7 cellular contexts compared by ENCODE assay signal in the genomic region with DNA sequence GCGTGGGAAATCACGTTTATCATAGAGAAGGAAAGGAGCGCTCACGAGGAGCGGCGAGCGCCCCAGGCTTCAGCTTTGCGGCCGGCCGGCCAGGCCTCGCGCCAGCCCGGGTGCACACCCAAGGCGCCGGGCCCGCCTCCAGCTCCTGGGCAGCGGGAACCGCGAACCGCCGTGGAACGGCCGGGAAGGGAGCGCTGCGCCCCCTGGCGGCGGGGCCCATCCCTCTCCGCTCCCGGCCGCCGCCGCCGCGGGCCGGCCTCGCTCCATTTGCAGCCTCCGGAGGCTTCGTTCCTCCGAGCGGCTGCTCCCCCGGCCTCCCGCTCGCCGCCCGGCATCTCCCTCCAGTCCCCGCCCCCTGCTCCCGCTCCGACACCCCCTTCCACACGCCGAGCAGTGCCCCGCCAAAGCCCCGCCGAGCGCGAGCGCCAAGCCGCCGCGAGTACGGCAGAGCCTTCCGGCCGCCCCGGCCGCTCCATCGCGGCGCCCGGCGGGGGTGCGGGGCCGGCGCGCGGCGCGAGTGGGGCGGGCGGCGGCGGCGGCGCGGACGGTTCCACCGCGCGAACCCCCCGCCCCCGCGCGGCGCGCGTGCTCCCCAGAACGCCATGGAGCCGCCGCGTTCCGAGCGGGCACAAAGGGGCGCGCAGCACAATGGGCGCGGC. TPM values are rescaled to one million over a fixed set of nuclear protein-coding genes. Genes with fewer than 3 reads are reported as not detected.
DNase-seq lines count a peak whose midpoint lies in the region; ATAC-seq, FAIRE-seq and TF ChIP-seq lines count a peak whose summit lies in the region.

No MANE protein-coding gene starts in this region.

- in situ Hi-C loops in astrocyte of the cerebellum (cut with HindIII; ENCODE audit: low sequenced_read_pairs): no loop called here

- DNase-seq in GM12891 (ENCODE audit: insufficient read length, low spot score): peak; percentile 82
- peak; percentile 84 for DNase-seq in NCI-H1105 (lab: John Stamatoyannopoulos, UW)
- peak; percentile 34 for DNase-seq in T-helper 22 cell (ENCODE audit: low read depth)
- DNase-seq in astrocyte of the cerebellum (ENCODE audit: low read depth): peak; percentile 63
- peak; percentile 83 to 86 for DNase-seq in hippocampal formation (lab: John Stamatoyannopoulos, UW)
- DNase-seq in retinal pigment epithelial cell (ENCODE audit: low read depth): peak; percentile 59

- FAIRE-seq in GM12891 (lab: Jason Lieb, UNC): peak; percentile 95

- peak; percentile 54 for ATAC-seq in HG02623 (IDR thresholded peaks at IDR 0.05; ENCODE audit: unreplicated experiment)

- TF ChIP-seq POLR2A in GM12891 (IDR thresholded peaks at IDR 0.05; ENCODE audit: low read depth, low read length): no peak

- TF ChIP-seq CTCF in astrocyte of the cerebellum (IDR thresholded peaks at IDR 0.05; ENCODE audit: low read depth, low read length, missing control alignments): peak; percentile 57
- peak; percentile 57 for TF ChIP-seq CTCF in retinal pigment epithelial cell (conservative IDR thresholded peaks at IDR 0.05; ENCODE audit: low read depth, low read length)

- peak overlapping the region; percentile 58 for H3K4me3 ChIP-seq in astrocyte of the cerebellum (ENCODE audit: low read depth, low read length)
- H3K4me3 ChIP-seq in retinal pigment epithelial cell (ENCODE audit: low read length): peak overlapping the region; percentile 43

TF ChIP-seq in GM12891, 5 proteins besides CTCF, POLR2A, EP300 and RAD21:
- no peak for TF ChIP-seq POLR2AphosphoS5 (IDR thresholded peaks at IDR 0.05; ENCODE audit: low read depth, low read length)
- no peak for TF ChIP-seq SPI1 (IDR thresholded peaks at IDR 0.05; ENCODE audit: low read depth, low read length)
- TF ChIP-seq TAF1 (IDR thresholded peaks at IDR 0.05; ENCODE audit: low read depth, low read length): no peak
- TF ChIP-seq POU2F2 (IDR thresholded peaks at IDR 0.05; ENCODE audit: low read depth, low read length): 0 out of 2 replicates have a peak, but pooled peaks have one; percentile 14
- peak; percentile 7 for TF ChIP-seq PAX5 (IDR thresholded peaks at IDR 0.05; ENCODE audit: insufficient read depth, low read length, severe bottlenecking)

RNA-seq across cellular contexts. Expression of gene BEND3, which starts 1.0 kb away (rescaled TPM):
- polyA plus RNA-seq in GM12891 (2012; ENCODE audit: low read depth, missing spikeins): 8.8 TPM

Comparison
In these comparisons a context has a peak if more than half of its experiments do, and no peak if none do; other contexts are left out.
1. Peak in every context shown above with its lines: DNase-seq, ATAC-seq and H3K4me3 ChIP-seq.
2. DNase-seq: peak in every context shown above with its lines; median percentile 84 in hippocampal formation; 84 in NCI-H1105; 82 in GM12891; 63 in astrocyte of the cerebellum; 59 in retinal pigment epithelial cell; 34 in T-helper 22 cell.